In genomic region chr14:105281354-105282097, GRCh38 we compare ENCODE assay signal across 8 cellular contexts. TPM values are rescaled to one million over a fixed set of nuclear protein-coding genes. Genes with fewer than 3 reads are reported as not detected.
A peak's percentile ranks its signal among the peaks of the same experiment; 100 is the strongest.
DNase-seq lines count a peak whose midpoint lies in the region; ATAC-seq and TF ChIP-seq lines count a peak whose summit lies in the region.

No MANE protein-coding gene starts in this region.

- peaks cover 22% of the 10 kb centered on the region for H3K4me1 Mint-ChIP-seq in activated CD4-positive, alpha-beta T cell treated with anti-CD3 and anti-CD28 coated beads, Interleukin-2, amount 10 ng/mL, durations not matched to agents 24 days and 14 days

- H4K20me1 ChIP-seq in mammary epithelial cell (ENCODE audit: insufficient read depth, low read length): no peaks in the 10 kb centered on the region

- CTCF ChIA-PET in mammary epithelial cell (lab: Charles Lee; ENCODE audit: low non-redundant PET): no interaction called here

- H3K4me1 ChIP-seq in mammary epithelial cell (ENCODE audit: insufficient read depth, low read length) (no peaks in the 10 kb centered on the region), upper lobe of right lung (no peaks in the 10 kb centered on the region)

- no peaks in the 10 kb centered on the region for H3K9me3 Mint-ChIP-seq in activated CD4-positive, alpha-beta T cell treated with anti-CD3 and anti-CD28 coated beads, Interleukin-2, amount 10 ng/mL, durations not matched to agents 24 days and 14 days

- no peak overlapping the region for H3K4me3 Mint-ChIP-seq in activated CD4-positive, alpha-beta T cell treated with anti-CD3 and anti-CD28 coated beads, Interleukin-2, amount 10 ng/mL, durations not matched to agents 24 days and 14 days

- 46% methylated on average over 13 of the region's 23 CpGs for whole genome bisulfite sequencing in mammary epithelial cell (ENCODE audit: low coverage, missing lambda C conversion rate)

- no peaks in the 10 kb centered on the region for H3K36me3 ChIP-seq in mammary epithelial cell (ENCODE audit: insufficient read depth, low read length)
- H3K36me3 ChIP-seq in upper lobe of right lung: peaks cover 5% of the 10 kb centered on the region

- H3K27ac ChIP-seq in mammary epithelial cell (ENCODE audit: insufficient read depth, low read depth, low read length) (no peak overlapping the region), upper lobe of right lung (no peak overlapping the region)

- no peaks in the 10 kb centered on the region for H3K27me3 ChIP-seq in mammary epithelial cell (ENCODE audit: insufficient read depth, low read length)
- no peaks in the 10 kb centered on the region for H3K27me3 ChIP-seq in upper lobe of right lung

- peaks cover 6% of the 10 kb centered on the region for H3K36me3 Mint-ChIP-seq in activated CD4-positive, alpha-beta T cell treated with anti-CD3 and anti-CD28 coated beads, Interleukin-2, amount 10 ng/mL, durations not matched to agents 24 days and 14 days (ENCODE audit: low read depth)

- H3K79me2 ChIP-seq in mammary epithelial cell (ENCODE audit: insufficient read depth, low read length): peaks cover 62% of the 10 kb centered on the region

- no peak overlapping the region for H3K4me2 ChIP-seq in mammary epithelial cell (ENCODE audit: insufficient read depth, low read depth, low read length)

- no peak overlapping the region for H3K9ac ChIP-seq in mammary epithelial cell (ENCODE audit: insufficient read depth, low read length)

- dilution Hi-C loops in mammary epithelial cell (cut with HindIII; ENCODE audit: low sequenced_read_pairs): loop anchor here (25.0 kb wide), 1 partner anchor 94 kb away; the partner anchor contains the start of gene NUDT14

- H3K27ac Mint-ChIP-seq in activated CD4-positive, alpha-beta T cell treated with anti-CD3 and anti-CD28 coated beads, Interleukin-2, amount 10 ng/mL, durations not matched to agents 24 days and 14 days: no peak overlapping the region

- H3K4me3 ChIP-seq in mammary epithelial cell (replicated peaks in 1 of 3; ENCODE audit: insufficient read depth in 1 of 3, low read depth in 2 of 3, low read length in 3 of 3) (no peak overlapping the region), upper lobe of right lung (no peak overlapping the region)

- intact Hi-C loops in activated CD4-positive, alpha-beta T cell treated with anti-CD3 and anti-CD28 coated beads, Interleukin-2, amount 10 ng/mL, durations not matched to agents 24 days and 14 days (cut with micrococcal nuclease): no loop called here
- intact Hi-C loops in mammary epithelial cell (cut with micrococcal nuclease) (loop anchor here (1.0 to 5.0 kb wide), 3 partner anchors 71 to 191 kb away; no protein-coding TSS in a partner anchor), upper lobe of right lung (cut with DNase I) (loop anchor here (10.0 kb wide), 1 partner anchor 77 kb away; no protein-coding TSS in a partner anchor)

- no peak overlapping the region for H2AFZ ChIP-seq in mammary epithelial cell (ENCODE audit: low read depth, low read length)

- peak; percentile 70 to 73 for TF ChIP-seq CTCF in mammary epithelial cell (conservative IDR thresholded peaks at IDR 0.05 in 1 of 2, IDR thresholded peaks at IDR 0.05 in 1 of 2; ENCODE audit: extremely low read depth in 1 of 2, insufficient read depth in 1 of 2, low read depth in 1 of 2, low read length in 2 of 2)
- peak; percentile 57 for TF ChIP-seq CTCF in upper lobe of right lung (IDR thresholded peaks at IDR 0.05)

- no TSS peak for BruUV-seq in mammary epithelial cell (replicated peaks; lab: Mats Ljungman, UMichigan)

- peak; percentile 72 for DNase-seq in activated CD4-positive, alpha-beta T cell treated with anti-CD3 and anti-CD28 coated beads, Interleukin-2, amount 10 ng/mL, durations not matched to agents 24 days and 14 days
- no peak for DNase-seq in activated CD4-positive, alpha-beta T cell treated with anti-CD3 and anti-CD28 coated beads, Interleukin-2, amount 50 U/mL, for 4 hours
- DNase-seq in NCI-H226 (peak; percentile 23), mammary epithelial cell (peak; percentile 58), left lobe of liver (ENCODE audit: low spot score) (no peak), upper lobe of right lung (no peak), NCI-H146 (lab: John Stamatoyannopoulos, UW) (no peak)
- no peak for DNase-seq in activated CD8-positive, alpha-beta memory T cell treated with anti-CD3 and anti-CD28 coated beads, Interleukin-2, amount 50 U/mL, for 4 hours

- peak; percentile 52 for ATAC-seq in left lobe of liver
- peak; percentile 57 for ATAC-seq in upper lobe of right lung

- no peaks in the 10 kb centered on the region for H3K27me3 Mint-ChIP-seq in activated CD4-positive, alpha-beta T cell treated with anti-CD3 and anti-CD28 coated beads, Interleukin-2, amount 10 ng/mL, durations not matched to agents 24 days and 14 days

- H3K9me3 ChIP-seq in mammary epithelial cell (replicated peaks; ENCODE audit: insufficient read depth, low read length) (no peaks in the 10 kb centered on the region), upper lobe of right lung (no peaks in the 10 kb centered on the region)

- in situ Hi-C loops in mammary epithelial cell (cut with MboI; ENCODE audit: low sequenced_read_pairs in 2 of 2): loop anchor here in 1 of 2 donors (25.0 kb wide), 1 partner anchor 194 kb away; no protein-coding TSS in a partner anchor

RNA-seq across cellular contexts. Expression of gene BRF1, which starts 19.3 kb away (rescaled TPM):
- total RNA-seq in activated CD4-positive, alpha-beta T cell treated with anti-CD3 and anti-CD28 coated beads, Interleukin-2, amount 10 ng/mL, durations not matched to agents 24 days and 14 days: 42.4 and 46.6 TPM in 2 replicates
- total RNA-seq in mammary epithelial cell: 10 to 100 TPM; 31.4 to 37.0 TPM
- polyA plus RNA-seq in mammary epithelial cell: 11.3 TPM
- 13.2 TPM for polyA minus RNA-seq in mammary epithelial cell
- total RNA-seq in left lobe of liver: 20.5 TPM
- 31.2 TPM for total RNA-seq in upper lobe of right lung

RNA-seq across cellular contexts. Expression of gene PACS2, which starts 33.0 kb away (rescaled TPM):
- total RNA-seq in activated CD4-positive, alpha-beta T cell treated with anti-CD3 and anti-CD28 coated beads, Interleukin-2, amount 10 ng/mL, durations not matched to agents 24 days and 14 days: 31.5 and 33.9 TPM in 2 replicates
- total RNA-seq in mammary epithelial cell (10 to 100 TPM; 42.7 to 55.3 TPM), left lobe of liver (26.6 TPM), upper lobe of right lung (86.6 TPM)
- polyA plus RNA-seq in mammary epithelial cell: 28.5 TPM
- polyA minus RNA-seq in mammary epithelial cell: 27.9 TPM

RNA-seq across cellular contexts. Expression of gene BTBD6, which starts 33.2 kb away (rescaled TPM):
- 39.8 and 40.1 TPM in 2 replicates for total RNA-seq in activated CD4-positive, alpha-beta T cell treated with anti-CD3 and anti-CD28 coated beads, Interleukin-2, amount 10 ng/mL, durations not matched to agents 24 days and 14 days
- 10 to 100 TPM; 37.0 to 48.0 TPM for total RNA-seq in mammary epithelial cell
- 45.9 TPM for polyA plus RNA-seq in mammary epithelial cell
- polyA minus RNA-seq in mammary epithelial cell: 54.2 TPM
- 20.3 TPM for total RNA-seq in left lobe of liver
- 51.3 TPM for total RNA-seq in upper lobe of right lung

Comparison
In these comparisons a context has a peak if more than half of its experiments do, and no peak if none do; other contexts are left out.
1. DNase-seq: peak in activated CD4-positive, alpha-beta T cell treated with anti-CD3 and anti-CD28 coated beads, Interleukin-2, amount 10 ng/mL, durations not matched to agents 24 days and 14 days (single experiment), NCI-H226 (single experiment) and mammary epithelial cell (single experiment); none in activated CD4-positive, alpha-beta T cell treated with anti-CD3 and anti-CD28 coated beads, Interleukin-2, amount 50 U/mL, for 4 hours (0 of 2), left lobe of liver (single experiment), upper lobe of right lung (single experiment), activated CD8-positive, alpha-beta memory T cell treated with anti-CD3 and anti-CD28 coated beads, Interleukin-2, amount 50 U/mL, for 4 hours (single experiment) and NCI-H146 (single experiment).